39 cellular contexts compared by ENCODE assay signal in the genomic region with DNA sequence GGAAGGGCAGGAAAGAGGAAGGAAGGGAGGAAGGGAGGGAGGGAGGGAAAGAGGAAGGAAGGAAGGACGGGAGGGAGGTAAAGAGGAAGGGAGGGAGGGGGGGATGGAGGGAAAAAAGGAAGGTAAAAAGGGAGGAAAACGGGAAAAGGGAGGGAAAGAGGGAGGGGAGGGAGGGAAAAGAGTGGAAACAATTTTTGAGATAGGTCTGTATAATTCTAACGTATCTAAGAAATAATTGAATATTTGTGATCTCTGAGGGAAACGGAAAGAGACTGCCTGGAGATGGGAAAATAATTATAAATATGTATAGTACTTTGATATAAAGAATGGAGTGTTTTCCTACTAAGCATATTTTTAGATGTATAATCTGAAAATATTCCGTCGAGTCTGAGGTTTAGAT.
"Had no signal": no experiment of that assay in that cellular context is flagged by ENCODE, and none has a peak within 500 bp of the region (broad histone marks: within the 10 kb centered on the region; RNA-seq: fewer than 3 reads in every experiment).

No MANE protein-coding gene starts in this region.

- H3K9me3 ChIP-seq: adrenal gland, ascending aorta, body of pancreas, breast epithelium had no signal

- H3K27ac Mint-ChIP-seq: activated naive CD4-positive, alpha-beta T cell treated with anti-CD3 and anti-CD28 coated beads for 36 hours; activated naive CD4-positive, alpha-beta T cell treated with anti-CD3 and anti-CD28 coated beads, Interleukin-2, amount 10 ng/mL, durations not matched to agents 7 days and 5 days; activated naive CD4-positive, alpha-beta T cell treated with anti-CD3 and anti-CD28 coated beads, Interleukin-2, amount 50 U/mL, for 24 hours; activated naive CD4-positive, alpha-beta T cell treated with anti-CD3 and anti-CD28 coated beads, Interleukin-2, amount 50 U/mL, for 72 hours; activated naive CD8-positive, alpha-beta T cell; activated naive CD8-positive, alpha-beta T cell treated with anti-CD3 and anti-CD28 coated beads for 36 hours; activated naive CD8-positive, alpha-beta T cell treated with anti-CD3 and anti-CD28 coated beads, Interleukin-2, amount 10 ng/mL, durations not matched to agents 7 days and 5 days; activated naive CD8-positive, alpha-beta T cell treated with anti-CD3 and anti-CD28 coated beads, Interleukin-2, amount 50 U/mL, for 24 hours; activated T-cell treated with anti-CD3 and anti-CD28 coated beads, Interleukin-2, amount 50 U/mL, for 24 hours; activated T-cell treated with anti-CD3 and anti-CD28 coated beads, Interleukin-2, amount 50 U/mL, for 72 hours; activated T-helper 1 cell treated with anti-CD3 and anti-CD28 coated beads, Interleukin-12 subunit alpha, Interleukin-12 subunit beta, Interleukin-2, Interleukin-4 antibody, amounts not matched to agents 30 ng/mL and 10 ng/mL and 1 ng/mL, durations not matched to agents 14 hours and 24 hours and 36 hours; activated T-helper 17 cell treated with anti-CD3 and anti-CD28 coated beads, Interleukin-2, amount 50 U/mL, for 72 hours; activated T-helper 2 cell treated with anti-CD3 and anti-CD28 coated beads, Interferon-gamma antibody, Interleukin-2, Interleukin-4, amounts not matched to agents 10 μg/mL and 5 μg/mL and 100 μg/mL, durations not matched to agents 14 hours and 24 hours and 36 hours; brain had no signal

- ATAC-seq: activated naive CD4-positive, alpha-beta T cell treated with anti-CD3 and anti-CD28 coated beads, Interleukin-2, amount 50 U/mL, for 72 hours; activated naive CD8-positive, alpha-beta T cell treated with anti-CD3 and anti-CD28 coated beads, Interleukin-2, amount 50 U/mL, for 24 hours; activated T-cell treated with anti-CD3 and anti-CD28 coated beads, Interleukin-2, amount 50 U/mL, for 4 hours; activated T-cell treated with anti-CD3 and anti-CD28 coated beads, Interleukin-2, amount 50 U/mL, for 72 hours; activated T-helper 17 cell treated with anti-CD3 and anti-CD28 coated beads, Interleukin-2, amount 50 U/mL, for 72 hours; body of pancreas had no signal

- H3K4me1 ChIP-seq: adrenal gland, ascending aorta, body of pancreas, breast epithelium had no signal

- H3K27ac ChIP-seq: adrenal gland, ascending aorta, body of pancreas, brain microvascular endothelial cell, breast epithelium, cardiac muscle cell had no signal

- H3K4me1 Mint-ChIP-seq: activated naive CD4-positive, alpha-beta T cell treated with anti-CD3 and anti-CD28 coated beads, Interleukin-2, amount 10 ng/mL, durations not matched to agents 7 days and 5 days; activated naive CD4-positive, alpha-beta T cell treated with anti-CD3 and anti-CD28 coated beads, Interleukin-2, amount 50 U/mL, for 24 hours; activated naive CD8-positive, alpha-beta T cell treated with anti-CD3 and anti-CD28 coated beads for 36 hours; activated naive CD8-positive, alpha-beta T cell treated with anti-CD3 and anti-CD28 coated beads, Interleukin-2, amount 10 ng/mL, durations not matched to agents 7 days and 5 days; activated naive CD8-positive, alpha-beta T cell treated with anti-CD3 and anti-CD28 coated beads, Interleukin-2, amount 50 U/mL, for 24 hours; activated T-helper 17 cell treated with anti-CD3 and anti-CD28 coated beads, Interleukin-2, amount 50 U/mL, for 72 hours; brain; central memory CD8-positive, alpha-beta T cell had no signal

- H3K36me3 ChIP-seq: adrenal gland, ascending aorta, brain microvascular endothelial cell, breast epithelium, cardiac muscle cell had no signal

- H3K4me3 Mint-ChIP-seq: activated naive CD4-positive, alpha-beta T cell treated with anti-CD3 and anti-CD28 coated beads for 36 hours; activated naive CD4-positive, alpha-beta T cell treated with anti-CD3 and anti-CD28 coated beads, Interleukin-2, amount 10 ng/mL, durations not matched to agents 7 days and 5 days; activated naive CD4-positive, alpha-beta T cell treated with anti-CD3 and anti-CD28 coated beads, Interleukin-2, amount 50 U/mL, for 24 hours; activated naive CD8-positive, alpha-beta T cell; activated naive CD8-positive, alpha-beta T cell treated with anti-CD3 and anti-CD28 coated beads for 36 hours; activated naive CD8-positive, alpha-beta T cell treated with anti-CD3 and anti-CD28 coated beads, Interleukin-2, amount 10 ng/mL, durations not matched to agents 7 days and 5 days; activated naive CD8-positive, alpha-beta T cell treated with anti-CD3 and anti-CD28 coated beads, Interleukin-2, amount 50 U/mL, for 24 hours; activated T-cell treated with anti-CD3 and anti-CD28 coated beads, Interleukin-2, amount 50 U/mL, for 24 hours; activated T-cell treated with anti-CD3 and anti-CD28 coated beads, Interleukin-2, amount 50 U/mL, for 4 hours; activated T-cell treated with anti-CD3 and anti-CD28 coated beads, Interleukin-2, amount 50 U/mL, for 72 hours; activated T-helper 1 cell treated with anti-CD3 and anti-CD28 coated beads, Interleukin-12 subunit alpha, Interleukin-12 subunit beta, Interleukin-2, Interleukin-4 antibody, amounts not matched to agents 30 ng/mL and 10 ng/mL and 1 ng/mL, durations not matched to agents 14 hours and 24 hours and 36 hours; activated T-helper 17 cell treated with anti-CD3 and anti-CD28 coated beads, Interleukin-2, amount 50 U/mL, for 72 hours; brain; central memory CD8-positive, alpha-beta T cell had no signal

- DNase-seq: activated effector memory CD4-positive, alpha-beta T cell treated with anti-CD3 and anti-CD28 coated beads, Interleukin-2, amount 50 U/mL, for 16 hours; activated effector memory CD4-positive, alpha-beta T cell treated with Interleukin-2 at 50 U/mL for 16 hours; activated gamma-delta T cell; activated gamma-delta T cell treated with Interleukin-2 at 50 U/mL for 16 hours; activated naive CD4-positive, alpha-beta T cell; activated naive CD4-positive, alpha-beta T cell treated with anti-CD3 and anti-CD28 coated beads for 36 hours; activated naive CD4-positive, alpha-beta T cell treated with anti-CD3 and anti-CD28 coated beads, Interleukin-2, amount 10 ng/mL, durations not matched to agents 7 days and 5 days; activated naive CD4-positive, alpha-beta T cell treated with anti-CD3 and anti-CD28 coated beads, Interleukin-2, amount 50 U/mL, for 16 hours; activated naive CD4-positive, alpha-beta T cell treated with Interleukin-2 at 50 U/mL for 16 hours; activated naive CD8-positive, alpha-beta T cell treated with anti-CD3 and anti-CD28 coated beads for 36 hours; activated naive CD8-positive, alpha-beta T cell treated with anti-CD3 and anti-CD28 coated beads, Interleukin-2, amount 10 ng/mL, durations not matched to agents 7 days and 5 days; activated naive CD8-positive, alpha-beta T cell treated with anti-CD3 and anti-CD28 coated beads, Interleukin-2, amount 50 U/mL, for 24 hours; activated T-cell treated with anti-CD3 and anti-CD28 coated beads, Interleukin-2, amount 50 U/mL, for 24 hours; activated T-cell treated with anti-CD3 and anti-CD28 coated beads, Interleukin-2, amount 50 U/mL, for 4 hours; activated T-cell treated with anti-CD3 and anti-CD28 coated beads, Interleukin-2, amount 50 U/mL, for 48 hours; activated T-cell treated with anti-CD3 and anti-CD28 coated beads, Interleukin-2, amount 50 U/mL, for 72 hours; adrenal gland; amniotic stem cell; amygdala; anterior cingulate cortex; aorta; body of pancreas; brain microvascular endothelial cell; caudate nucleus; central memory CD4-positive, alpha-beta T cell; cerebellar nuclear complex had no signal

- FAIRE-seq: astrocyte, bronchial epithelial cell had no signal

- H3K9me3 Mint-ChIP-seq: activated naive CD4-positive, alpha-beta T cell treated with anti-CD3 and anti-CD28 coated beads for 36 hours; activated naive CD4-positive, alpha-beta T cell treated with anti-CD3 and anti-CD28 coated beads, Interleukin-2, amount 10 ng/mL, durations not matched to agents 7 days and 5 days; activated naive CD4-positive, alpha-beta T cell treated with anti-CD3 and anti-CD28 coated beads, Interleukin-2, amount 50 U/mL, for 24 hours; activated naive CD4-positive, alpha-beta T cell treated with anti-CD3 and anti-CD28 coated beads, Interleukin-2, amount 50 U/mL, for 72 hours; activated naive CD8-positive, alpha-beta T cell treated with anti-CD3 and anti-CD28 coated beads for 36 hours; activated naive CD8-positive, alpha-beta T cell treated with anti-CD3 and anti-CD28 coated beads, Interleukin-2, amount 10 ng/mL, durations not matched to agents 7 days and 5 days; activated naive CD8-positive, alpha-beta T cell treated with anti-CD3 and anti-CD28 coated beads, Interleukin-2, amount 50 U/mL, for 24 hours; activated T-cell treated with anti-CD3 and anti-CD28 coated beads, Interleukin-2, amount 50 U/mL, for 24 hours; activated T-cell treated with anti-CD3 and anti-CD28 coated beads, Interleukin-2, amount 50 U/mL, for 72 hours; activated T-helper 1 cell treated with anti-CD3 and anti-CD28 coated beads, Interleukin-12 subunit alpha, Interleukin-12 subunit beta, Interleukin-2, Interleukin-4 antibody, amounts not matched to agents 30 ng/mL and 10 ng/mL and 1 ng/mL, durations not matched to agents 14 hours and 24 hours and 36 hours; activated T-helper 2 cell treated with anti-CD3 and anti-CD28 coated beads, Interferon-gamma antibody, Interleukin-2, Interleukin-4, amounts not matched to agents 10 μg/mL and 5 μg/mL and 100 μg/mL, durations not matched to agents 14 hours and 24 hours and 36 hours; central memory CD8-positive, alpha-beta T cell had no signal

- H3K4me3 ChIP-seq: adrenal gland, ascending aorta, body of pancreas, breast epithelium, cardiac muscle cell had no signal

- H3K36me3 Mint-ChIP-seq: activated naive CD4-positive, alpha-beta T cell treated with anti-CD3 and anti-CD28 coated beads, Interleukin-2, amount 10 ng/mL, durations not matched to agents 7 days and 5 days; activated naive CD4-positive, alpha-beta T cell treated with anti-CD3 and anti-CD28 coated beads, Interleukin-2, amount 50 U/mL, for 24 hours; activated naive CD4-positive, alpha-beta T cell treated with anti-CD3 and anti-CD28 coated beads, Interleukin-2, amount 50 U/mL, for 72 hours; activated naive CD8-positive, alpha-beta T cell; activated naive CD8-positive, alpha-beta T cell treated with anti-CD3 and anti-CD28 coated beads for 36 hours; activated naive CD8-positive, alpha-beta T cell treated with anti-CD3 and anti-CD28 coated beads, Interleukin-2, amount 10 ng/mL, durations not matched to agents 7 days and 5 days; brain had no signal

- H3K27me3 ChIP-seq: adrenal gland, ascending aorta, body of pancreas, brain microvascular endothelial cell, breast epithelium, cardiac muscle cell had no signal
